In genomic region chr5:151427258-151427657, GRCh38 we compare ENCODE assay signal across 10 cellular contexts. TPM values are rescaled to one million over a fixed set of nuclear protein-coding genes. Genes with fewer than 3 reads are reported as not detected.
DNase-seq lines count a peak whose midpoint lies in the region; ATAC-seq and TF ChIP-seq lines count a peak whose summit lies in the region.
"Had no signal": no experiment of that assay in that cellular context is flagged by ENCODE, and none has a peak within 500 bp of the region (broad histone marks: within the 10 kb centered on the region; RNA-seq: fewer than 3 reads in every experiment).

No MANE protein-coding gene starts in this region.

- CTCF ChIA-PET in WTC11 (lab: Charles Lee): interaction anchor here (0.7 to 1.3 kb wide), 5 partner anchors 11 to 225 kb away, joined by 4 to 7 read pairs (median 5); partner anchors contain the start of gene SLC36A1

- H3K27ac ChIP-seq in WERI-Rb-1: peak overlapping the region; percentile 44; the same call in 1 of the 2 replicates
- H3K27ac ChIP-seq in ovary: no peak overlapping the region
- H3K27ac ChIP-seq: parathyroid adenoma had no signal

- H3K27me3 ChIP-seq in WERI-Rb-1 (ENCODE audit: insufficient read depth, low read depth, severe bottlenecking) (no peaks in the 10 kb centered on the region), ovary (no peaks in the 10 kb centered on the region)

- 82 to 88% (median 85%) methylated on average over 2 of the region's 2 CpGs for WGBS in ovary, 3 donors

- no peak for TF ChIP-seq EP300 in ovary (IDR thresholded peaks at IDR 0.05)

- H3K4me3 Mint-ChIP-seq in mesothelial cell of epicardium (no peak overlapping the region), WTC11 (no peak overlapping the region)

- no peak for TF ChIP-seq POLR2A in ovary (IDR thresholded peaks at IDR 0.05)

- H3K9me3 ChIP-seq in WERI-Rb-1 (ENCODE audit: severe bottlenecking) (no peaks in the 10 kb centered on the region), ovary (no peaks in the 10 kb centered on the region)

- H3K27ac Mint-ChIP-seq in mesothelial cell of epicardium (no peak overlapping the region), WTC11 (no peak overlapping the region)

- H3K4me1 Mint-ChIP-seq in mesothelial cell of epicardium (no peaks in the 10 kb centered on the region), WTC11 (peaks cover 23% of the 10 kb centered on the region)

- POLR2A ChIA-PET in WTC11 (lab: Charles Lee): no interaction called here

- H3K4me1 ChIP-seq in ovary (ENCODE audit: insufficient read depth): no peaks in the 10 kb centered on the region

- peak; percentile 96 for ATAC-seq in GM18499 (IDR thresholded peaks at IDR 0.05; ENCODE audit: insufficient read depth, unreplicated experiment)
- ATAC-seq in GM19452 (IDR thresholded peaks at IDR 0.05; ENCODE audit: unreplicated experiment): peak; percentile 94
- peak; percentile 95 for ATAC-seq in HG03045 (IDR thresholded peaks at IDR 0.05; ENCODE audit: unreplicated experiment)
- no peak for ATAC-seq in WTC11

- H3K36me3 Mint-ChIP-seq in mesothelial cell of epicardium (no peaks in the 10 kb centered on the region), WTC11 (no peaks in the 10 kb centered on the region)

- H3K4me3 ChIP-seq in WERI-Rb-1 (ENCODE audit: low read depth, low read length) (no peak overlapping the region), ovary (no peak overlapping the region)

- no peaks in the 10 kb centered on the region for H3K9me3 Mint-ChIP-seq in mesothelial cell of epicardium
- peaks cover 5% of the 10 kb centered on the region; the same call in 1 of the 2 replicates for H3K9me3 Mint-ChIP-seq in WTC11

- intact Hi-C loops in ovary (cut with DNase I): no loop called here

- TF ChIP-seq CTCF in WERI-Rb-1 (IDR thresholded peaks at IDR 0.05; ENCODE audit: low read depth, low read length) (0 out of 2 replicates have a peak, but pooled peaks have one; percentile 7), mesothelial cell of epicardium (IDR thresholded peaks at IDR 0.05; ENCODE audit: unreplicated experiment) (no peak), ovary (IDR thresholded peaks at IDR 0.05) (no peak), WTC11 (IDR thresholded peaks at IDR 0.05) (no peak)

- H3K36me3 ChIP-seq in WERI-Rb-1: no peaks in the 10 kb centered on the region
- H3K36me3 ChIP-seq in ovary: no peaks in the 10 kb centered on the region

- DNase-seq in WERI-Rb-1 (no peak), mesothelial cell of epicardium (ENCODE audit: low spot score in 2 of 2, unreplicated experiment in 2 of 2) (no peak), ovary (no peak), WTC11 (ENCODE audit: low spot score) (no peak), NCI-H1930 (lab: John Stamatoyannopoulos, UW) (no peak)
- DNase-seq: hypothalamus had no signal

- H3K27me3 Mint-ChIP-seq in mesothelial cell of epicardium (ENCODE audit: low read depth) (peaks cover 21% of the 10 kb centered on the region), WTC11 (ENCODE audit: low read depth) (no peaks in the 10 kb centered on the region; the same call in 1 of the 2 replicates)

TF ChIP-seq in WTC11, 78 proteins besides CTCF, POLR2A, EP300 and RAD21 (continues in another document):
- no peak for TF ChIP-seq SMAD4 (CRISPR knock-in tag; IDR thresholded peaks at IDR 0.05)
- no peak for TF ChIP-seq ZNF416 (CRISPR knock-in tag; IDR thresholded peaks at IDR 0.05)
- no peak for TF ChIP-seq ZNF281 (CRISPR knock-in tag; IDR thresholded peaks at IDR 0.05)
- no peak for TF ChIP-seq ETV6 (CRISPR knock-in tag; IDR thresholded peaks at IDR 0.05)
- no peak for TF ChIP-seq PRRX2 (CRISPR knock-in tag; IDR thresholded peaks at IDR 0.05)
- no peak for TF ChIP-seq MLX (CRISPR knock-in tag; IDR thresholded peaks at IDR 0.05)
- TF ChIP-seq ZBTB43 (CRISPR knock-in tag; IDR thresholded peaks at IDR 0.05): no peak
- no peak for TF ChIP-seq ATF6 (CRISPR knock-in tag; IDR thresholded peaks at IDR 0.05)
- TF ChIP-seq ZSCAN18 (CRISPR knock-in tag; IDR thresholded peaks at IDR 0.05): no peak
- TF ChIP-seq FOXP1 (CRISPR knock-in tag; IDR thresholded peaks at IDR 0.05; ENCODE audit: borderline replicate concordance): no peak

RNA-seq across cellular contexts. Expression of gene SLC36A1, which starts 20.1 kb away (rescaled TPM):
- total RNA-seq in mesothelial cell of epicardium: 13.0 to 14.7 TPM (median 14.5 TPM) in 3 replicates
- total RNA-seq in ovary: 1 to 10 TPM; 3.6 to 9.7 (median 5.4) TPM
- 1 to 10 TPM; 1.9 to 6.0 TPM for polyA plus RNA-seq in ovary
- total RNA-seq in WTC11 (2021): 12.2 to 16.0 TPM (median 13.7 TPM) in 3 replicates
